In genomic region chr4:185931986-185932385, GRCh38 we compare ENCODE assay signal across 26 cellular contexts.
DNase-seq lines count a peak whose midpoint lies in the region; ATAC-seq, FAIRE-seq and TF ChIP-seq lines count a peak whose summit lies in the region.
"Had no signal": no experiment of that assay in that cellular context is flagged by ENCODE, and none has a peak within 500 bp of the region (broad histone marks: within the 10 kb centered on the region; RNA-seq: fewer than 3 reads in every experiment).

No MANE protein-coding gene starts in this region.

- peak overlapping the region; percentile 58 for H3K27ac ChIP-seq in KOPT-K1 (ENCODE audit: low read depth, low read length, poor library complexity, severe bottlenecking)
- peak overlapping the region; percentile 94 for H3K27ac ChIP-seq in brain microvascular endothelial cell
- no peak overlapping the region for H3K27ac ChIP-seq in mesenchymal stem cell (ENCODE audit: low read length, poor library complexity, severe bottlenecking)
- peak overlapping the region; percentile 60 for H3K27ac ChIP-seq in skeletal muscle tissue (ENCODE audit: low read depth, low read length)
- no peak overlapping the region for H3K27ac ChIP-seq in kidney (ENCODE audit: low read depth in 2 of 2, low read length in 2 of 2)
- H3K27ac ChIP-seq: BLaER1 treated with 17β-estradiol and CSF1 and Interleukin-3, amounts not matched to agents 10 nM and 100 nM; pancreas; SK-N-MC; uterus had no signal

- no peak overlapping the region for H3K23ac ChIP-seq in mesenchymal stem cell (ENCODE audit: low read length in 2 of 2)

- H3K4me2 ChIP-seq in mesenchymal stem cell (ENCODE audit: low read length, poor library complexity, severe bottlenecking), result no peak overlapping the region
- H3K4me2 ChIP-seq: BLaER1 treated with 17β-estradiol and CSF1 and Interleukin-3, amounts not matched to agents 10 nM and 100 nM had no signal

- no peak overlapping the region for H2AK5ac ChIP-seq in mesenchymal stem cell (ENCODE audit: low read length, severe bottlenecking)

- H2AFZ ChIP-seq in mesenchymal stem cell (ENCODE audit: low read depth, low read length), result no peak overlapping the region

- H3K27me3 ChIP-seq in brain microvascular endothelial cell (replicated peaks), result no peaks in the 10 kb centered on the region
- no peaks in the 10 kb centered on the region for H3K27me3 ChIP-seq in mesenchymal stem cell (ENCODE audit: control insufficient read depth in 1 of 2, insufficient read depth in 1 of 2, low read length in 2 of 2)
- H3K27me3 ChIP-seq in skeletal muscle tissue (ENCODE audit: control insufficient read depth in 3 of 3, insufficient read depth in 3 of 3, low read length in 3 of 3), result no peaks in the 10 kb centered on the region
- H3K27me3 ChIP-seq: BLaER1 treated with 17β-estradiol and CSF1 and Interleukin-3, amounts not matched to agents 10 nM and 100 nM; pancreas; right atrium auricular region; uterus had no signal

- H3K79me1 ChIP-seq in mesenchymal stem cell (replicated peaks; ENCODE audit: low read length, poor library complexity, severe bottlenecking), result no peaks in the 10 kb centered on the region

- H3K9me3 ChIP-seq in KOPT-K1 (ENCODE audit: insufficient read depth, low read length, poor library complexity, severe bottlenecking), result no peaks in the 10 kb centered on the region
- no peaks in the 10 kb centered on the region for H3K9me3 ChIP-seq in mesenchymal stem cell (ENCODE audit: control insufficient read depth, low read length)
- H3K9me3 ChIP-seq in skeletal muscle tissue (ENCODE audit: control insufficient read depth in 3 of 3, low read length in 3 of 3), result no peaks in the 10 kb centered on the region
- H3K9me3 ChIP-seq in kidney (ENCODE audit: control insufficient read depth in 1 of 2, low read length in 2 of 2), result no peaks in the 10 kb centered on the region
- H3K9me3 ChIP-seq: BLaER1 treated with 17β-estradiol and CSF1 and Interleukin-3, amounts not matched to agents 10 nM and 100 nM; pancreas; right atrium auricular region; uterus had no signal

- intact Hi-C loops in kidney (cut with DNase I), result no loop called here

- no peak for FAIRE-seq in kidney (lab: Jason Lieb, UNC)
- FAIRE-seq: GM12892, pancreas had no signal

- H3K36me3 ChIP-seq in KOPT-K1 (ENCODE audit: insufficient read depth, low read length) (no peaks in the 10 kb centered on the region), brain microvascular endothelial cell (replicated peaks) (no peaks in the 10 kb centered on the region), mesenchymal stem cell (ENCODE audit: control insufficient read depth in 1 of 2, insufficient read depth in 2 of 2, low read depth in 1 of 2, low read length in 2 of 2) (no peaks in the 10 kb centered on the region), skeletal muscle tissue (ENCODE audit: control insufficient read depth in 3 of 3, insufficient read depth in 3 of 3, low read length in 3 of 3) (no peaks in the 10 kb centered on the region), kidney (ENCODE audit: control insufficient read depth in 1 of 2, insufficient read depth in 2 of 2, low read length in 2 of 2) (no peaks in the 10 kb centered on the region)
- H3K36me3 ChIP-seq: BLaER1 treated with 17β-estradiol and CSF1 and Interleukin-3, amounts not matched to agents 10 nM and 100 nM; pancreas; right atrium auricular region; uterus had no signal

- no peak overlapping the region for H2BK5ac ChIP-seq in mesenchymal stem cell (ENCODE audit: low read depth, low read length, poor library complexity, severe bottlenecking)

- peak overlapping the region; percentile 41 for H3K4me3 ChIP-seq in brain microvascular endothelial cell (ENCODE audit: low read depth, low read length)
- peak overlapping the region in 1 of 2 experiments; percentile 34 for H3K4me3 ChIP-seq in mesenchymal stem cell (ENCODE audit: insufficient read depth in 1 of 2, low read depth in 1 of 2, low read length in 2 of 2)
- H3K4me3 ChIP-seq in skeletal muscle tissue (ENCODE audit: low read length in 3 of 3), result no peak overlapping the region
- no peak overlapping the region for H3K4me3 ChIP-seq in kidney (ENCODE audit: low read length in 2 of 2)
- H3K4me3 ChIP-seq: BLaER1 treated with 17β-estradiol and CSF1 and Interleukin-3, amounts not matched to agents 10 nM and 100 nM; pancreas; SK-N-MC; uterus had no signal

- no peak overlapping the region for H4K8ac ChIP-seq in mesenchymal stem cell (ENCODE audit: low read length)

- ATAC-seq in GM19023 (IDR thresholded peaks at IDR 0.05; ENCODE audit: unreplicated experiment), result no peak
- ATAC-seq in esophagus mucosa, result no peak
- ATAC-seq: activated naive CD8-positive, alpha-beta T cell treated with anti-CD3 and anti-CD28 coated beads, Interleukin-2, amount 50 U/mL, for 24 hours; naive thymus-derived CD8-positive, alpha-beta T cell; pancreas had no signal

- no peak overlapping the region for H2BK15ac ChIP-seq in mesenchymal stem cell (ENCODE audit: low read depth, poor library complexity, severe bottlenecking)

- in situ Hi-C loops in brain microvascular endothelial cell (cut with HindIII; ENCODE audit: low pct_ligation_motif_present, low sequenced_read_pairs), result no loop called here

- H2BK12ac ChIP-seq in mesenchymal stem cell (ENCODE audit: low read length in 2 of 2), result no peak overlapping the region

- H3K14ac ChIP-seq in mesenchymal stem cell (ENCODE audit: low read length in 2 of 2), result no peak overlapping the region

- no peak overlapping the region for H3K18ac ChIP-seq in mesenchymal stem cell (ENCODE audit: low read depth in 1 of 2, low read length in 2 of 2)

- H2BK120ac ChIP-seq in mesenchymal stem cell (ENCODE audit: low read depth, low read length), result no peak overlapping the region

- peaks cover 3% of the 10 kb centered on the region for H3K4me1 ChIP-seq in mesenchymal stem cell (ENCODE audit: control insufficient read depth, insufficient read depth, low read depth, low read length)
- H3K4me1 ChIP-seq in skeletal muscle tissue (ENCODE audit: control insufficient read depth in 3 of 3, insufficient read depth in 3 of 3, low read length in 3 of 3), result no peaks in the 10 kb centered on the region
- H3K4me1 ChIP-seq in kidney (ENCODE audit: control insufficient read depth in 1 of 2, insufficient read depth in 1 of 2, low read depth in 1 of 2, low read length in 2 of 2), result no peaks in the 10 kb centered on the region
- H3K4me1 ChIP-seq: BLaER1 treated with 17β-estradiol and CSF1 and Interleukin-3, amounts not matched to agents 10 nM and 100 nM; pancreas; uterus had no signal

- H3K4ac ChIP-seq in mesenchymal stem cell (ENCODE audit: low read depth in 1 of 2, low read length in 2 of 2), result no peak overlapping the region

- WGBS in mesenchymal stem cell, result 63% methylated on average over 3 of the region's 3 CpGs

- TF ChIP-seq CTCF in brain microvascular endothelial cell (IDR thresholded peaks at IDR 0.05; ENCODE audit: low read depth, low read length, missing control alignments) (no peak), kidney (IDR thresholded peaks at IDR 0.05; ENCODE audit: borderline replicate concordance, extremely low read depth, insufficient read depth) (no peak)

- H4K91ac ChIP-seq in mesenchymal stem cell (ENCODE audit: low read length), result no peak overlapping the region

- H3K9ac ChIP-seq in mesenchymal stem cell (ENCODE audit: low read length), result peak overlapping the region; percentile 79
- H3K9ac ChIP-seq in skeletal muscle tissue (ENCODE audit: low read depth in 1 of 3, low read length in 3 of 3), result peak overlapping the region in 1 of 3 donors; percentile 14
- no peak overlapping the region for H3K9ac ChIP-seq in kidney (ENCODE audit: low read length in 2 of 2)
- H3K9ac ChIP-seq: BLaER1 treated with 17β-estradiol and CSF1 and Interleukin-3, amounts not matched to agents 10 nM and 100 nM had no signal

- peak; percentile 51 for DNase-seq in brain microvascular endothelial cell
- DNase-seq in mesenchymal stem cell, result no peak
- no peak for DNase-seq in activated CD4-positive, CD25-positive, alpha-beta regulatory T cell treated with anti-CD3 and anti-CD28 coated beads, Interleukin-2, amount 50 U/mL, for 72 hours
- no peak for DNase-seq in kidney
- DNase-seq: activated CD4-positive, alpha-beta T cell treated with anti-CD3 and anti-CD28 coated beads for 48 hours; activated gamma-delta T cell treated with Interleukin-2 at 50 U/mL for 16 hours; activated naive CD8-positive, alpha-beta T cell treated with anti-CD3 and anti-CD28 coated beads, Interleukin-2, amount 50 U/mL, for 24 hours; activated T-cell treated with anti-CD3 and anti-CD28 coated beads, Interleukin-2, amount 50 U/mL, for 24 hours; EL; IMR-90; left cardiac atrium; naive thymus-derived CD8-positive, alpha-beta T cell; NCI-H1105; NCI-H2081; NCI-H345; NCI-H748 treated with DMSO at 0.1 percent for 48 hours; pancreas; uterus had no signal

Comparison
In these comparisons a context has a peak if more than half of its experiments do, and no peak if none do; other contexts are left out.
1. H3K27ac ChIP-seq: peak in KOPT-K1 (single experiment), brain microvascular endothelial cell (single experiment) and skeletal muscle tissue (single experiment); none in mesenchymal stem cell (single experiment) and kidney (0 of 2).